1 cellular context compared by ENCODE assay signal in the genomic region with DNA sequence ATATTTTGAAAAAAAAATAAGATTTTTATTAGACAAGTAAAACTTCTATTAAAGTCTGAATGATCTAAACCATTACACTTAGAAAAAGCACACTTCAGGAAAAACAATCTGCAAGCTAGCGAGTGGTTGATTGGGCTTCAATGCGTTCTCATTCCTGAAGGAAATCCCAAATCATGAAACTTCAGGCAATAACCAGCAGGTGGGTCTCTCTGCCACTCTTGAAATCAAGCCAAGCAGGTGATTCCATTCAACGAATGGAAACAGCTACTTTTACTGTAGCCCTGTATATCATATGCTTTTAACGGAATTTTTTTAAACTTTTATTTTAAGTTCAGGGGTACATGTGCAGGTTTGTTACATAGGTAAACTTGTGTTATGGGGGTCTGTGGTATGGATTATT.
TF ChIP-seq lines count a peak whose summit lies in the region.

No MANE protein-coding gene starts in this region.

TF ChIP-seq in neural cell, 6 proteins besides CTCF, POLR2A, EP300 and RAD21 (continued from another document):
- TF ChIP-seq, protein P1, sequence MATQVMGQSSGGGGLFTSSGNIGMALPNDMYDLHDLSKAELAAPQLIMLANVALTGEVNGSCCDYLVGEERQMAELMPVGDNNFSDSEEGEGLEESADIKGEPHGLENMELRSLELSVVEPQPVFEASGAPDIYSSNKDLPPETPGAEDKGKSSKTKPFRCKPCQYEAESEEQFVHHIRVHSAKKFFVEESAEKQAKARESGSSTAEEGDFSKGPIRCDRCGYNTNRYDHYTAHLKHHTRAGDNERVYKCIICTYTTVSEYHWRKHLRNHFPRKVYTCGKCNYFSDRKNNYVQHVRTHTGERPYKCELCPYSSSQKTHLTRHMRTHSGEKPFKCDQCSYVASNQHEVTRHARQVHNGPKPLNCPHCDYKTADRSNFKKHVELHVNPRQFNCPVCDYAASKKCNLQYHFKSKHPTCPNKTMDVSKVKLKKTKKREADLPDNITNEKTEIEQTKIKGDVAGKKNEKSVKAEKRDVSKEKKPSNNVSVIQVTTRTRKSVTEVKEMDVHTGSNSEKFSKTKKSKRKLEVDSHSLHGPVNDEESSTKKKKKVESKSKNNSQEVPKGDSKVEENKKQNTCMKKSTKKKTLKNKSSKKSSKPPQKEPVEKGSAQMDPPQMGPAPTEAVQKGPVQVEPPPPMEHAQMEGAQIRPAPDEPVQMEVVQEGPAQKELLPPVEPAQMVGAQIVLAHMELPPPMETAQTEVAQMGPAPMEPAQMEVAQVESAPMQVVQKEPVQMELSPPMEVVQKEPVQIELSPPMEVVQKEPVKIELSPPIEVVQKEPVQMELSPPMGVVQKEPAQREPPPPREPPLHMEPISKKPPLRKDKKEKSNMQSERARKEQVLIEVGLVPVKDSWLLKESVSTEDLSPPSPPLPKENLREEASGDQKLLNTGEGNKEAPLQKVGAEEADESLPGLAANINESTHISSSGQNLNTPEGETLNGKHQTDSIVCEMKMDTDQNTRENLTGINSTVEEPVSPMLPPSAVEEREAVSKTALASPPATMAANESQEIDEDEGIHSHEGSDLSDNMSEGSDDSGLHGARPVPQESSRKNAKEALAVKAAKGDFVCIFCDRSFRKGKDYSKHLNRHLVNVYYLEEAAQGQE (IDR thresholded peaks at IDR 0.05; ENCODE audit: borderline replicate concordance), result no peak
